In genomic region chr6:49476564-49476963, GRCh38 we compare ENCODE assay signal across 15 cellular contexts. TPM values are rescaled to one million over a fixed set of nuclear protein-coding genes. Genes with fewer than 3 reads are reported as not detected.
"Had no signal": no experiment of that assay in that cellular context is flagged by ENCODE, and none has a peak within 500 bp of the region (broad histone marks: within the 10 kb centered on the region; RNA-seq: fewer than 3 reads in every experiment).

No MANE protein-coding gene starts in this region.

RNA-seq across cellular contexts. Expression of gene GLYATL3, which starts 23.2 kb away (rescaled TPM):
- total RNA-seq: stomach, subcutaneous adipose tissue, suprapubic skin, temporal lobe, testis, thoracic aorta, thyroid gland, tibial nerve, transverse colon, upper lobe of left lung, upper lobe of right lung, ureter, urinary bladder, uterus, vagina had no signal
- polyA plus RNA-seq: stomach, urinary bladder had no signal
